Comparison of ENCODE assay signal across 8 cellular contexts in genomic region chr7:87059525-87060287, GRCh38. TPM values are rescaled to one million over a fixed set of nuclear protein-coding genes. Genes with fewer than 3 reads are reported as not detected.
DNase-seq lines count a peak whose midpoint lies in the region; ATAC-seq lines count a peak whose summit lies in the region.

A gene with protein sequence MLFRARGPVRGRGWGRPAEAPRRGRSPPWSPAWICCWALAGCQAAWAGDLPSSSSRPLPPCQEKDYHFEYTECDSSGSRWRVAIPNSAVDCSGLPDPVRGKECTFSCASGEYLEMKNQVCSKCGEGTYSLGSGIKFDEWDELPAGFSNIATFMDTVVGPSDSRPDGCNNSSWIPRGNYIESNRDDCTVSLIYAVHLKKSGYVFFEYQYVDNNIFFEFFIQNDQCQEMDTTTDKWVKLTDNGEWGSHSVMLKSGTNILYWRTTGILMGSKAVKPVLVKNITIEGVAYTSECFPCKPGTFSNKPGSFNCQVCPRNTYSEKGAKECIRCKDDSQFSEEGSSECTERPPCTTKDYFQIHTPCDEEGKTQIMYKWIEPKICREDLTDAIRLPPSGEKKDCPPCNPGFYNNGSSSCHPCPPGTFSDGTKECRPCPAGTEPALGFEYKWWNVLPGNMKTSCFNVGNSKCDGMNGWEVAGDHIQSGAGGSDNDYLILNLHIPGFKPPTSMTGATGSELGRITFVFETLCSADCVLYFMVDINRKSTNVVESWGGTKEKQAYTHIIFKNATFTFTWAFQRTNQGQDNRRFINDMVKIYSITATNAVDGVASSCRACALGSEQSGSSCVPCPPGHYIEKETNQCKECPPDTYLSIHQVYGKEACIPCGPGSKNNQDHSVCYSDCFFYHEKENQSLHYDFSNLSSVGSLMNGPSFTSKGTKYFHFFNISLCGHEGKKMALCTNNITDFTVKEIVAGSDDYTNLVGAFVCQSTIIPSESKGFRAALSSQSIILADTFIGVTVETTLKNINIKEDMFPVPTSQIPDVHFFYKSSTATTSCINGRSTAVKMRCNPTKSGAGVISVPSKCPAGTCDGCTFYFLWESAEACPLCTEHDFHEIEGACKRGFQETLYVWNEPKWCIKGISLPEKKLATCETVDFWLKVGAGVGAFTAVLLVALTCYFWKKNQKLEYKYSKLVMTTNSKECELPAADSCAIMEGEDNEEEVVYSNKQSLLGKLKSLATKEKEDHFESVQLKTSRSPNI (minus strand): TSS chr7:87059654. CDS start chr7:87059513, 141 bp downstream.

- no peaks in the 10 kb centered on the region for H3K9me2 ChIP-seq in Karpas-422 (replicated peaks; ENCODE audit: insufficient read depth, low read length)

- no peak within 1 kb of the TSS for H3K27ac ChIP-seq in Karpas-422 (ENCODE audit: low read length)
- peak within 1 kb of the TSS; percentile 76 for H3K27ac ChIP-seq in SJCRH30

- H3K4me1 ChIP-seq in Karpas-422 (ENCODE audit: low read length) (peaks cover 16% of the 10 kb centered on the region), SJCRH30 (peaks cover 10% of the 10 kb centered on the region; the same call in 1 of the 2 replicates)

- peak within 1 kb of the TSS; percentile 67 for H3K4me2 ChIP-seq in Karpas-422 (ENCODE audit: low read depth, low read length, poor library complexity, severe bottlenecking)

- no peaks in the 10 kb centered on the region for H3K36me3 ChIP-seq in Karpas-422 (ENCODE audit: insufficient read depth, low read length)
- 0 out of 2 replicates have a peak, but pooled peaks cover 2% of the 10 kb centered on the region for H3K36me3 ChIP-seq in SJCRH30

- H3K9me3 ChIP-seq in Karpas-422 (ENCODE audit: low read length) (no peaks in the 10 kb centered on the region), SJCRH30 (replicated peaks) (no peaks in the 10 kb centered on the region)

- ATAC-seq in GM21786 (IDR thresholded peaks at IDR 0.05; ENCODE audit: unreplicated experiment): peak; percentile 94

- H3K9ac ChIP-seq in Karpas-422 (ENCODE audit: low read length): peak within 1 kb of the TSS; percentile 63

- no peaks in the 10 kb centered on the region for H4K20me1 ChIP-seq in Karpas-422 (ENCODE audit: insufficient read depth, low read depth, low read length)

- H3K27me3 ChIP-seq in Karpas-422 (ENCODE audit: low read length) (no peaks in the 10 kb centered on the region), SJCRH30 (no peaks in the 10 kb centered on the region)

- DNase-seq in EL (peak; percentile 48), Karpas-422 (peak; percentile 92), SJCRH30 (peak; percentile 93 to 95), germinal center (ENCODE audit: low spot score) (peak; percentile 91), nucleus accumbens (lab: John Stamatoyannopoulos, UW) (peak in 54 of 56 donors; percentile 33 to 93 (median 80)), superior temporal gyrus (ENCODE audit: extremely low spot score) (peak; percentile 87)
- DNase-seq in activated naive CD4-positive, alpha-beta T cell (lab: John Stamatoyannopoulos, UW): peak; percentile 18 to 82 (median 41)

- peak within 1 kb of the TSS; percentile 89 for H2AFZ ChIP-seq in Karpas-422 (ENCODE audit: low read length)

- no peaks in the 10 kb centered on the region for H3K79me2 ChIP-seq in Karpas-422 (ENCODE audit: low read length)

- H3K4me3 ChIP-seq in Karpas-422 (ENCODE audit: low read length) (peak within 1 kb of the TSS; percentile 68), SJCRH30 (peak within 1 kb of the TSS; percentile 72)

RNA-seq across cellular contexts. Expression of the gene that starts here (rescaled TPM):
- total RNA-seq in Karpas-422 (2014; rRNA removed; shearing (Covaris generic); ENCODE audit: low replicate concordance): 9.7 and 26.9 TPM in 2 replicates
- total RNA-seq in SJCRH30 (2014; rRNA removed; shearing (Covaris generic)): 16.7 and 21.0 TPM in 2 replicates

Comparison
In these comparisons a context has a peak if more than half of its experiments do, and no peak if none do; other contexts are left out.
1. DNase-seq: peak in every context shown above with its lines; median percentile 94 in SJCRH30; 92 in Karpas-422; 91 in germinal center; 87 in superior temporal gyrus; 80 in nucleus accumbens; 48 in EL; 41 in activated naive CD4-positive, alpha-beta T cell.